11 cellular contexts compared by ENCODE assay signal in genomic region chr2:109638807-109639206, GRCh38. TPM values are rescaled to one million over a fixed set of nuclear protein-coding genes. Genes with fewer than 3 reads are reported as not detected.
A peak's percentile ranks its signal among the peaks of the same experiment; 100 is the strongest.
DNase-seq lines count a peak whose midpoint lies in the region; ATAC-seq and TF ChIP-seq lines count a peak whose summit lies in the region.
"Had no signal": no experiment of that assay in that cellular context is flagged by ENCODE, and none has a peak within 500 bp of the region (broad histone marks: within the 10 kb centered on the region; RNA-seq: fewer than 3 reads in every experiment).

No MANE protein-coding gene starts in this region.

- H3K27me3 Mint-ChIP-seq in endodermal cell (ENCODE audit: insufficient read depth) = no peaks in the 10 kb centered on the region
- peaks cover 3% of the 10 kb centered on the region for H3K27me3 Mint-ChIP-seq in activated CD8-positive, alpha-beta memory T cell treated with anti-CD3 and anti-CD28 coated beads, Interleukin-2, amount 10 ng/mL, durations not matched to agents 7 days and 5 days

- DNase-seq in NCI-H2029 treated with DMSO at 0.1 percent for 48 hours (lab: John Stamatoyannopoulos, UW) = peak; percentile 64
- peak; percentile 12 for DNase-seq in brain microvascular endothelial cell
- no peak for DNase-seq in hypothalamus (lab: John Stamatoyannopoulos, UW)
- DNase-seq in endodermal cell = no peak
- no peak for DNase-seq in activated CD8-positive, alpha-beta memory T cell treated with anti-CD3 and anti-CD28 coated beads, Interleukin-2, amount 10 ng/mL, durations not matched to agents 7 days and 5 days
- DNase-seq: islet precursor cell; stimulated activated naive CD8-positive, alpha-beta T cell treated with anti-CD3 and anti-CD28 coated beads, Interleukin-15, Interleukin-2, amounts not matched to agents 100 U/mL and 50 U/mL, for 24 hours had no signal

- CTCF ChIA-PET in activated CD8-positive, alpha-beta memory T cell treated with anti-CD3 and anti-CD28 coated beads, Interleukin-2, amount 10 ng/mL, durations not matched to agents 7 days and 5 days (lab: Charles Lee) = no interaction called here

- H3K9me3 Mint-ChIP-seq in endodermal cell = no peaks in the 10 kb centered on the region
- H3K9me3 Mint-ChIP-seq in activated CD8-positive, alpha-beta memory T cell treated with anti-CD3 and anti-CD28 coated beads, Interleukin-2, amount 10 ng/mL, durations not matched to agents 7 days and 5 days (ENCODE audit: low read depth) = no peaks in the 10 kb centered on the region
- H3K9me3 Mint-ChIP-seq: activated T-helper 2 cell treated with anti-CD3 and anti-CD28 coated beads, Interferon-gamma antibody, Interleukin-2, Interleukin-4, amounts not matched to agents 10 μg/mL and 5 μg/mL and 100 μg/mL, durations not matched to agents 14 hours and 24 hours and 36 hours had no signal

- no peaks in the 10 kb centered on the region for H3K27me3 ChIP-seq in BLaER1 treated with 17β-estradiol and CSF1 and Interleukin-3, amounts not matched to agents 10 nM and 100 nM
- H3K27me3 ChIP-seq in brain microvascular endothelial cell (replicated peaks) (no peaks in the 10 kb centered on the region), endodermal cell (ENCODE audit: control insufficient read depth, insufficient read depth, low read length, poor library complexity, severe bottlenecking) (no peaks in the 10 kb centered on the region)

- H3K4me2 ChIP-seq in BLaER1 treated with 17β-estradiol and CSF1 and Interleukin-3, amounts not matched to agents 10 nM and 100 nM = peak overlapping the region in 6 of 11 experiments; percentile 39 to 70 (median 60); a peak in 8 of 22 replicates

- TF ChIP-seq CTCF in brain microvascular endothelial cell (IDR thresholded peaks at IDR 0.05; ENCODE audit: low read depth, low read length, missing control alignments) = no peak
- TF ChIP-seq CTCF in endodermal cell (conservative IDR thresholded peaks at IDR 0.05) = no peak

- no peak overlapping the region for H3K27ac Mint-ChIP-seq in endodermal cell
- no peak overlapping the region for H3K27ac Mint-ChIP-seq in activated CD8-positive, alpha-beta memory T cell treated with anti-CD3 and anti-CD28 coated beads, Interleukin-2, amount 10 ng/mL, durations not matched to agents 7 days and 5 days
- H3K27ac Mint-ChIP-seq: activated T-helper 2 cell treated with anti-CD3 and anti-CD28 coated beads, Interferon-gamma antibody, Interleukin-2, Interleukin-4, amounts not matched to agents 10 μg/mL and 5 μg/mL and 100 μg/mL, durations not matched to agents 14 hours and 24 hours and 36 hours had no signal

- peaks cover 2% of the 10 kb centered on the region for H3K4me1 Mint-ChIP-seq in endodermal cell
- peaks cover 5% of the 10 kb centered on the region for H3K4me1 Mint-ChIP-seq in activated CD8-positive, alpha-beta memory T cell treated with anti-CD3 and anti-CD28 coated beads, Interleukin-2, amount 10 ng/mL, durations not matched to agents 7 days and 5 days

- no peak overlapping the region for H3K4me3 ChIP-seq in BLaER1 treated with 17β-estradiol and CSF1 and Interleukin-3, amounts not matched to agents 10 nM and 100 nM
- H3K4me3 ChIP-seq in brain microvascular endothelial cell (ENCODE audit: low read depth, low read length) = no peak overlapping the region
- no peak overlapping the region for H3K4me3 ChIP-seq in endodermal cell (ENCODE audit: low read length)

- ATAC-seq in GM21381 (IDR thresholded peaks at IDR 0.05; ENCODE audit: unreplicated experiment) (peak; percentile 46), GM18498 (IDR thresholded peaks at IDR 0.05; ENCODE audit: unreplicated experiment) (no peak)
- no peak for ATAC-seq in activated CD8-positive, alpha-beta memory T cell treated with anti-CD3 and anti-CD28 coated beads, Interleukin-2, amount 10 ng/mL, durations not matched to agents 7 days and 5 days
- ATAC-seq: stimulated activated naive CD8-positive, alpha-beta T cell treated with anti-CD3 and anti-CD28 coated beads, Interleukin-15, Interleukin-2, amounts not matched to agents 100 U/mL and 50 U/mL, for 24 hours had no signal

- no peaks in the 10 kb centered on the region for H3K36me3 ChIP-seq in BLaER1 treated with 17β-estradiol and CSF1 and Interleukin-3, amounts not matched to agents 10 nM and 100 nM
- H3K36me3 ChIP-seq in brain microvascular endothelial cell (replicated peaks) (no peaks in the 10 kb centered on the region), endodermal cell (ENCODE audit: control insufficient read depth, insufficient read depth, low read length) (no peaks in the 10 kb centered on the region)

- H3K4me3 Mint-ChIP-seq in endodermal cell = no peak overlapping the region
- no peak overlapping the region for H3K4me3 Mint-ChIP-seq in activated CD8-positive, alpha-beta memory T cell treated with anti-CD3 and anti-CD28 coated beads, Interleukin-2, amount 10 ng/mL, durations not matched to agents 7 days and 5 days

- H3K27ac ChIP-seq in BLaER1 treated with 17β-estradiol and CSF1 and Interleukin-3, amounts not matched to agents 10 nM and 100 nM = peak overlapping the region in 5 of 11 experiments; percentile 15 to 82 (median 66); a peak in 8 of 22 replicates
- no peak overlapping the region for H3K27ac ChIP-seq in brain microvascular endothelial cell
- no peak overlapping the region for H3K27ac ChIP-seq in endodermal cell (ENCODE audit: low read depth, low read length)

- in situ Hi-C loops in brain microvascular endothelial cell (cut with HindIII; ENCODE audit: low pct_ligation_motif_present, low sequenced_read_pairs) = no loop called here

- 96 to 100% methylated on average over 2 to 3 of the region's 3 CpGs for WGBS in endodermal cell (ENCODE audit: insufficient coverage in 1 of 2, insufficient read length in 1 of 2), 2 experiments

- peaks cover 0 to 38% (median 22%) of the 10 kb centered on the region in 10 experiments; a peak in 14 of 20 replicates for H3K4me1 ChIP-seq in BLaER1 treated with 17β-estradiol and CSF1 and Interleukin-3, amounts not matched to agents 10 nM and 100 nM
- H3K4me1 ChIP-seq in endodermal cell (ENCODE audit: control insufficient read depth, insufficient read depth, low read length) = no peaks in the 10 kb centered on the region

- H4K20me1 ChIP-seq in BLaER1 treated with 17β-estradiol and CSF1 and Interleukin-3, amounts not matched to agents 10 nM and 100 nM = no peaks in the 10 kb centered on the region

- no peaks in the 10 kb centered on the region for H3K36me3 Mint-ChIP-seq in endodermal cell (ENCODE audit: low read depth)
- no peaks in the 10 kb centered on the region for H3K36me3 Mint-ChIP-seq in activated CD8-positive, alpha-beta memory T cell treated with anti-CD3 and anti-CD28 coated beads, Interleukin-2, amount 10 ng/mL, durations not matched to agents 7 days and 5 days

- peaks cover 0 to 13% (median 0%) of the 10 kb centered on the region in 11 experiments; a peak in 5 of 22 replicates for H3K9me3 ChIP-seq in BLaER1 treated with 17β-estradiol and CSF1 and Interleukin-3, amounts not matched to agents 10 nM and 100 nM (replicated peaks in 1 of 11)
- H3K9me3 ChIP-seq in endodermal cell (ENCODE audit: control insufficient read depth, low read length) = no peaks in the 10 kb centered on the region

- no peak overlapping the region for H3K9ac ChIP-seq in BLaER1 treated with 17β-estradiol and CSF1 and Interleukin-3, amounts not matched to agents 10 nM and 100 nM
- no peak overlapping the region for H3K9ac ChIP-seq in endodermal cell (ENCODE audit: extremely low read depth, low read length, poor library complexity, severe bottlenecking)

RNA-seq across cellular contexts. Expression of gene SOWAHC, which starts 24.6 kb away (rescaled TPM):
- total RNA-seq in endodermal cell = 10 to 100 TPM; 11.1 to 14.9 TPM
- polyA plus RNA-seq in endodermal cell (2013, experiment 1 of 2) = 11.0 TPM
- 11.3 TPM for polyA plus RNA-seq in endodermal cell (2013, experiment 2 of 2)
- under 1 TPM in 1 of 2 experiments, not detected in 1; 0.09 TPM for total RNA-seq in activated CD8-positive, alpha-beta memory T cell treated with anti-CD3 and anti-CD28 coated beads, Interleukin-2, amount 10 ng/mL, durations not matched to agents 7 days and 5 days

RNA-seq across cellular contexts. Expression of gene SEPTIN10, which starts 25.0 kb away (rescaled TPM):
- 100 to 1,000 TPM; 103 to 120 TPM for total RNA-seq in endodermal cell
- polyA plus RNA-seq in endodermal cell (2013, experiment 1 of 2) = 84.1 TPM
- polyA plus RNA-seq in endodermal cell (2013, experiment 2 of 2) = 94.9 TPM
- total RNA-seq in activated CD8-positive, alpha-beta memory T cell treated with anti-CD3 and anti-CD28 coated beads, Interleukin-2, amount 10 ng/mL, durations not matched to agents 7 days and 5 days = under 1 TPM in 1 of 2 experiments, not detected in 1; 0.54 TPM

Comparison
In these comparisons a context has a peak if more than half of its experiments do, and no peak if none do; other contexts are left out.
1. DNase-seq: peak in NCI-H2029 treated with DMSO at 0.1 percent for 48 hours (single experiment) and brain microvascular endothelial cell (single experiment); none in hypothalamus (0 of 51), endodermal cell (single experiment) and activated CD8-positive, alpha-beta memory T cell treated with anti-CD3 and anti-CD28 coated beads, Interleukin-2, amount 10 ng/mL, durations not matched to agents 7 days and 5 days (single experiment).
2. RNA of gene SOWAHC, which starts 24.6 kb away (total RNA-seq): 11.1 to 14.9 TPM in endodermal cell; 0.09 TPM in activated CD8-positive, alpha-beta memory T cell treated with anti-CD3 and anti-CD28 coated beads, Interleukin-2, amount 10 ng/mL, durations not matched to agents 7 days and 5 days; every median in the first group is over 10 times any median in the second.
3. RNA of gene SEPTIN10, which starts 25.0 kb away (total RNA-seq): 103 to 120 TPM in endodermal cell; 0.54 TPM in activated CD8-positive, alpha-beta memory T cell treated with anti-CD3 and anti-CD28 coated beads, Interleukin-2, amount 10 ng/mL, durations not matched to agents 7 days and 5 days; every median in the first group is over 10 times any median in the second.